32 cellular contexts compared by ENCODE assay signal in genomic region chr12:39873065-39873464, GRCh38.
"Had no signal": no experiment of that assay in that cellular context is flagged by ENCODE, and none has a peak within 500 bp of the region (broad histone marks: within the 10 kb centered on the region; RNA-seq: fewer than 3 reads in every experiment).

No MANE protein-coding gene starts in this region.

- H3K4me2 ChIP-seq: KMS-11, PC-9 had no signal

- H3K4me3 ChIP-seq: PC-9 had no signal

- DNase-seq: activated CD4-positive, alpha-beta memory T cell treated with anti-CD3 and anti-CD28 coated beads, Interleukin-2, amount 10 ng/mL, durations not matched to agents 7 days and 5 days; activated CD4-positive, alpha-beta T cell treated with anti-CD3 and anti-CD28 coated beads for 1 hour; activated CD4-positive, alpha-beta T cell treated with anti-CD3 and anti-CD28 coated beads for 48 hours; activated CD4-positive, CD25-positive, alpha-beta regulatory T cell; activated CD8-positive, alpha-beta memory T cell treated with anti-CD3 and anti-CD28 coated beads for 24 hours; activated CD8-positive, alpha-beta memory T cell treated with anti-CD3 and anti-CD28 coated beads, Interleukin-2, amount 10 ng/mL, durations not matched to agents 7 days and 5 days; activated CD8-positive, alpha-beta memory T cell treated with anti-CD3 and anti-CD28 coated beads, Interleukin-2, amount 50 U/mL, for 48 hours; activated effector memory CD4-positive, alpha-beta T cell treated with anti-CD3 and anti-CD28 coated beads, Interleukin-2, amount 50 U/mL, for 16 hours; activated naive CD4-positive, alpha-beta T cell; activated naive CD4-positive, alpha-beta T cell treated with anti-CD3 and anti-CD28 coated beads, Interleukin-2, amount 50 U/mL, for 16 hours; activated naive CD8-positive, alpha-beta T cell treated with anti-CD3 and anti-CD28 coated beads for 36 hours; activated T-cell treated with anti-CD3 and anti-CD28 coated beads, Interleukin-2, amount 50 U/mL, for 48 hours; amniotic stem cell; aorta; brain microvascular endothelial cell; central memory CD4-positive, alpha-beta T cell; NCI-H1092 treated with DMSO at 0.1 percent for 48 hours; NCI-H1417; NCI-H146; NCI-H187; NCI-H2029 treated with DMSO at 0.1 percent for 48 hours; NCI-H2107; NCI-H510A; NCI-H526; NCI-H748 treated with DMSO at 0.1 percent for 48 hours; NK-92 treated with Interleukin-12 subunit alpha and Interleukin-12 subunit beta, amount 100 ng/mL, for 24 hours; PC-9; Right ventricle myocardium superior; T1000; WERI-Rb-1 had no signal

- H3K27ac ChIP-seq: brain microvascular endothelial cell, KMS-11, PC-9, WERI-Rb-1 had no signal

- H3K4me3 Mint-ChIP-seq: activated CD4-positive, alpha-beta memory T cell treated with anti-CD3 and anti-CD28 coated beads, Interleukin-2, amount 10 ng/mL, durations not matched to agents 7 days and 5 days; activated CD8-positive, alpha-beta memory T cell treated with anti-CD3 and anti-CD28 coated beads, Interleukin-2, amount 10 ng/mL, durations not matched to agents 7 days and 5 days; activated naive CD8-positive, alpha-beta T cell treated with anti-CD3 and anti-CD28 coated beads for 36 hours had no signal

- H3K27me3 Mint-ChIP-seq: activated CD4-positive, alpha-beta memory T cell treated with anti-CD3 and anti-CD28 coated beads, Interleukin-2, amount 10 ng/mL, durations not matched to agents 7 days and 5 days; activated CD8-positive, alpha-beta memory T cell treated with anti-CD3 and anti-CD28 coated beads, Interleukin-2, amount 10 ng/mL, durations not matched to agents 7 days and 5 days; activated naive CD8-positive, alpha-beta T cell treated with anti-CD3 and anti-CD28 coated beads for 36 hours had no signal

- H3K27me3 ChIP-seq: brain microvascular endothelial cell had no signal

- H2AFZ ChIP-seq: PC-9 had no signal

- H3K4me1 Mint-ChIP-seq: activated CD4-positive, alpha-beta memory T cell treated with anti-CD3 and anti-CD28 coated beads, Interleukin-2, amount 10 ng/mL, durations not matched to agents 7 days and 5 days; activated CD8-positive, alpha-beta memory T cell treated with anti-CD3 and anti-CD28 coated beads, Interleukin-2, amount 10 ng/mL, durations not matched to agents 7 days and 5 days; activated naive CD8-positive, alpha-beta T cell treated with anti-CD3 and anti-CD28 coated beads for 36 hours had no signal

- ATAC-seq: activated CD8-positive, alpha-beta memory T cell treated with anti-CD3 and anti-CD28 coated beads, Interleukin-2, amount 10 ng/mL, durations not matched to agents 7 days and 5 days had no signal

- H3K36me3 Mint-ChIP-seq: activated naive CD8-positive, alpha-beta T cell treated with anti-CD3 and anti-CD28 coated beads for 36 hours had no signal

- FAIRE-seq: RCC 7860 had no signal

- H3K9ac ChIP-seq: KMS-11 had no signal

- H3K36me3 ChIP-seq: brain microvascular endothelial cell, WERI-Rb-1 had no signal

- H3K27ac Mint-ChIP-seq: activated CD4-positive, alpha-beta memory T cell treated with anti-CD3 and anti-CD28 coated beads, Interleukin-2, amount 10 ng/mL, durations not matched to agents 7 days and 5 days; activated CD8-positive, alpha-beta memory T cell treated with anti-CD3 and anti-CD28 coated beads, Interleukin-2, amount 10 ng/mL, durations not matched to agents 7 days and 5 days; activated naive CD8-positive, alpha-beta T cell treated with anti-CD3 and anti-CD28 coated beads for 36 hours had no signal
